In the genomic region with DNA sequence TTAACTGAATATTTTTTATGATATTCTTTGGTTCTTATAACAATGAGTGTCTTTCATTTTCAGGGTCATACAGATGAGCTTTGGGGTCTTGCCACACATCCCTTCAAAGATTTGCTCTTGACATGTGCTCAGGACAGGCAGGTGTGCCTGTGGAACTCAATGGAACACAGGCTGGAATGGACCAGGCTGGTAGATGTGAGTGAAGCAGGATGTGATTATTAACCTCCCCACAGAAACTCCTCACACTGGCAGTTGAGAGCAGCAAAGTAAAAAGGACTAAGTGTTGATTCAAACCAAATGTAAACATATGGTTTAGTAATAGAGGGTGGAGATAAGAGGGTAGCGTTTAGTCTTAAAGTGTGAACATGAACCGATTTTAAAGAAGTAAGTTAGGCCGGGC, we compare ENCODE assay signal across 23 cellular contexts.
"Had no signal": no experiment of that assay in that cellular context is flagged by ENCODE, and none has a peak within 500 bp of the region (broad histone marks: within the 10 kb centered on the region; RNA-seq: fewer than 3 reads in every experiment).

No MANE protein-coding gene starts in this region.

- H3K4me1 ChIP-seq: neural progenitor cell, thyroid gland had no signal

- H3K27me3 ChIP-seq: gastroesophageal sphincter, heart left ventricle, neural progenitor cell, thyroid gland had no signal

- H3K4me2 ChIP-seq: neural progenitor cell had no signal

- H3K4me3 Mint-ChIP-seq: activated CD4-positive, alpha-beta T cell treated with anti-CD3 and anti-CD28 coated beads, Interleukin-2, amount 10 ng/mL, durations not matched to agents 7 days and 5 days; activated CD8-positive, alpha-beta T cell treated with anti-CD3 and anti-CD28 coated beads, Interleukin-2, amount 10 ng/mL, durations not matched to agents 7 days and 5 days; activated naive CD4-positive, alpha-beta T cell treated with anti-CD3 and anti-CD28 coated beads for 36 hours; activated T-cell treated with anti-CD3 and anti-CD28 coated beads, Interleukin-2, amount 50 U/mL, for 4 hours; endodermal cell; mesothelial cell of epicardium; naive thymus-derived CD8-positive, alpha-beta T cell; neural progenitor cell; stimulated activated naive CD8-positive, alpha-beta T cell treated with anti-CD3 and anti-CD28 coated beads, Interleukin-15, Interleukin-2, amounts not matched to agents 100 ng/mL and 50 ng/mL, for 24 hours had no signal

- H3K4me1 Mint-ChIP-seq: endodermal cell, mesothelial cell of epicardium, neural progenitor cell had no signal

- H3K9me3 ChIP-seq: gastroesophageal sphincter, heart left ventricle, thyroid gland had no signal

- H3K27ac ChIP-seq: coronary artery, epithelial cell of prostate, gastroesophageal sphincter, heart left ventricle, neural progenitor cell, thyroid gland, VCaP had no signal

- H3K9ac ChIP-seq: neural progenitor cell had no signal

- H3K27ac Mint-ChIP-seq: activated CD4-positive, alpha-beta T cell treated with anti-CD3 and anti-CD28 coated beads, Interleukin-2, amount 10 ng/mL, durations not matched to agents 7 days and 5 days; activated CD8-positive, alpha-beta T cell treated with anti-CD3 and anti-CD28 coated beads, Interleukin-2, amount 10 ng/mL, durations not matched to agents 7 days and 5 days; activated naive CD4-positive, alpha-beta T cell treated with anti-CD3 and anti-CD28 coated beads for 36 hours; endodermal cell; mesothelial cell of epicardium; neural progenitor cell; stimulated activated naive CD8-positive, alpha-beta T cell treated with anti-CD3 and anti-CD28 coated beads, Interleukin-15, Interleukin-2, amounts not matched to agents 100 ng/mL and 50 ng/mL, for 24 hours had no signal

- H3K4me3 ChIP-seq: coronary artery, gastroesophageal sphincter, heart left ventricle, neural progenitor cell, thyroid gland had no signal

- H2AFZ ChIP-seq: neural progenitor cell had no signal

- H3K27me3 Mint-ChIP-seq: activated CD4-positive, alpha-beta T cell treated with anti-CD3 and anti-CD28 coated beads, Interleukin-2, amount 10 ng/mL, durations not matched to agents 7 days and 5 days; naive thymus-derived CD8-positive, alpha-beta T cell; stimulated activated naive CD8-positive, alpha-beta T cell treated with anti-CD3 and anti-CD28 coated beads, Interleukin-15, Interleukin-2, amounts not matched to agents 100 ng/mL and 50 ng/mL, for 24 hours had no signal

- ATAC-seq: activated CD4-positive, CD25-positive, alpha-beta regulatory T cell treated with anti-CD3 and anti-CD28 coated beads, Interleukin-2, amount 50 U/mL, for 24 hours; activated CD8-positive, alpha-beta T cell treated with anti-CD3 and anti-CD28 coated beads, Interleukin-2, amount 10 ng/mL, durations not matched to agents 7 days and 5 days; activated T-cell treated with anti-CD3 and anti-CD28 coated beads, Interleukin-2, amount 50 U/mL, for 4 hours; gastroesophageal sphincter; heart left ventricle; left colon; naive thymus-derived CD8-positive, alpha-beta T cell had no signal

- DNase-seq: activated CD4-positive, alpha-beta T cell treated with anti-CD3 and anti-CD28 coated beads, Interleukin-2, amount 10 ng/mL, durations not matched to agents 7 days and 5 days; activated CD8-positive, alpha-beta T cell treated with anti-CD3 and anti-CD28 coated beads, Interleukin-2, amount 10 ng/mL, durations not matched to agents 7 days and 5 days; activated naive CD4-positive, alpha-beta T cell treated with anti-CD3 and anti-CD28 coated beads for 36 hours; activated T-cell treated with anti-CD3 and anti-CD28 coated beads, Interleukin-2, amount 50 U/mL, for 4 hours; amygdala; cerebellar nuclear complex; endodermal cell; heart left ventricle; islet precursor cell; left colon; naive thymus-derived CD8-positive, alpha-beta T cell; posterior cingulate gyrus; stimulated activated CD4-positive, alpha-beta T cell treated with anti-CD3 and anti-CD28 coated beads, Interleukin-4, amount 100 ng/mL, for 1 hour; substantia nigra; thyroid gland had no signal
